In genomic region chr7:130708001-130708400, GRCh38 we compare ENCODE assay signal across 38 cellular contexts. TPM values are rescaled to one million over a fixed set of nuclear protein-coding genes. Genes with fewer than 3 reads are reported as not detected.
"Had no signal": no experiment of that assay in that cellular context is flagged by ENCODE, and none has a peak within 500 bp of the region (broad histone marks: within the 10 kb centered on the region; RNA-seq: fewer than 3 reads in every experiment).

No MANE protein-coding gene starts in this region.

- H3K4me3 ChIP-seq: MG63 had no signal

- H3K27ac ChIP-seq: KMS-11 had no signal

- H3K4me2 ChIP-seq: KMS-11 had no signal

- H3K9ac ChIP-seq: KMS-11 had no signal

- H3K9me3 ChIP-seq: MG63 had no signal

- H3K36me3 ChIP-seq: MG63 had no signal

- DNase-seq: Karpas-422, Kasumi-1, KG1, MG63, MM.1S, MV-4-11, NCI-H1048, NCI-H1092, NCI-H1092 treated with DMSO at 0.1 percent for 48 hours, NCI-H1105, NCI-H1105 treated with DMSO at 0.1 percent for 48 hours, NCI-H1417, NCI-H1417 treated with DMSO at 0.1 percent for 48 hours, NCI-H1436, NCI-H1436 treated with DMSO at 0.1 percent for 48 hours, NCI-H146, NCI-H1694, NCI-H1694 treated with DMSO at 0.1 percent for 48 hours, NCI-H187, NCI-H187 treated with DMSO at 0.1 percent for 48 hours, NCI-H1930, NCI-H2029, NCI-H2029 treated with DMSO at 0.1 percent for 48 hours, NCI-H2081, NCI-H2081 treated with DMSO at 0.1 percent for 48 hours, NCI-H2107, NCI-H2171, NCI-H2171 treated with DMSO at 0.1 percent for 48 hours, NCI-H2227 treated with DMSO at 0.1 percent for 48 hours, NCI-H226, NCI-H345, NCI-H446, NCI-H446 treated with DMSO at 0.1 percent for 48 hours had no signal

- H3K27me3 ChIP-seq: MG63 had no signal

RNA-seq across cellular contexts. Expression of gene TSGA13, which starts 21.7 kb away (rescaled TPM):
- total RNA-seq: LHCN-M2, M059J, MCF 10A, NCI-H460 had no signal

RNA-seq across cellular contexts. Expression of gene KLF14, which starts 26.0 kb away (rescaled TPM):
- total RNA-seq: LHCN-M2, M059J, MCF 10A, NCI-H460 had no signal
